ENCODE assay signal across 13 cellular contexts in the genomic region with DNA sequence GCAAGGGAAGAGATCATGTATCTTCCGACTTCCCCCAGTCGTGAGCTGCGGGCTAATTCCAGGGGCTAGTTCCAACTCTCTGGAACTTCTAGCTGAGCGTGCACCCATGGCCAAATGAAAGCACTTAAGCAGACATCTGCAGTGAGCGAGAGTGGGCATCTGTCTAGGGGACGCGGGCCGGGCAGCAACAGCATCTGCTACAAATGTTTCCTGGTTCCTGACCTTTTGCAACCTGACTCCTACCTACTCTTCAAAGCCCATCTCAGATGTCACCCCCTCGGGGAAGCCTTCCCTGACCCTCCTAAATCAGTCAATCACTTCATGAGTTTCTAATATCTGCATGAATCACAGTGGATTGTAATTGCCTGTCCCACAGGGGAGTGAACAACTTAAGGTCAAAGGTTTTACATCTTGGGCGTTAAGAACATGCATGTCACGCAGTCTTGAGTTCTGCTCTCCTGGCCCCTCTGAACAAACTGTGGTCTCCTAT.
"Had no signal": no experiment of that assay in that cellular context is flagged by ENCODE, and none has a peak within 500 bp of the region (broad histone marks: within the 10 kb centered on the region; RNA-seq: fewer than 3 reads in every experiment).

No MANE protein-coding gene starts in this region.

- H3K9me3 Mint-ChIP-seq: activated naive CD8-positive, alpha-beta T cell treated with anti-CD3 and anti-CD28 coated beads, Interleukin-2, amount 50 U/mL, for 24 hours; mesothelial cell of epicardium; WTC11 had no signal

- H3K27ac ChIP-seq: ascending aorta, right atrium auricular region, testis had no signal

- H3K4me3 Mint-ChIP-seq: activated CD4-positive, alpha-beta T cell treated with anti-CD3 and anti-CD28 coated beads, Interleukin-2, amount 10 ng/mL, durations not matched to agents 24 days and 14 days; activated naive CD8-positive, alpha-beta T cell treated with anti-CD3 and anti-CD28 coated beads, Interleukin-2, amount 50 U/mL, for 24 hours; mesothelial cell of epicardium; T-helper 1 cell treated with Interleukin-12 subunit alpha and Interleukin-12 subunit beta and Interleukin-4 antibody, amounts not matched to agents 30 μg/mL and 1 μg/mL, for 36 hours; WTC11 had no signal

- H3K36me3 ChIP-seq: ascending aorta, heart right ventricle, right atrium auricular region had no signal

- ATAC-seq: activated naive CD8-positive, alpha-beta T cell treated with anti-CD3 and anti-CD28 coated beads, Interleukin-2, amount 50 U/mL, for 24 hours; left ventricle myocardium superior; WTC11 had no signal

- H3K4me1 ChIP-seq: ascending aorta, right atrium auricular region had no signal

- DNase-seq: activated CD4-positive, alpha-beta T cell treated with anti-CD3 and anti-CD28 coated beads, Interleukin-2, amount 10 ng/mL, durations not matched to agents 24 days and 14 days; activated naive CD4-positive, alpha-beta T cell treated with Interleukin-2 at 50 U/mL for 16 hours; activated naive CD8-positive, alpha-beta T cell treated with anti-CD3 and anti-CD28 coated beads, Interleukin-2, amount 50 U/mL, for 24 hours; heart right ventricle; islet precursor cell; left ventricle myocardium superior; stimulated activated naive CD4-positive, alpha-beta T cell treated with Interleukin-2 at 50 U/mL for 16 hours; testis had no signal

- H3K27me3 ChIP-seq: ascending aorta, heart right ventricle, right atrium auricular region, testis had no signal

- H3K36me3 Mint-ChIP-seq: mesothelial cell of epicardium, WTC11 had no signal

- H3K4me3 ChIP-seq: ascending aorta, heart right ventricle, right atrium auricular region, testis had no signal

- H3K27ac Mint-ChIP-seq: activated CD4-positive, alpha-beta T cell treated with anti-CD3 and anti-CD28 coated beads, Interleukin-2, amount 10 ng/mL, durations not matched to agents 24 days and 14 days; activated naive CD8-positive, alpha-beta T cell treated with anti-CD3 and anti-CD28 coated beads, Interleukin-2, amount 50 U/mL, for 24 hours; mesothelial cell of epicardium; T-helper 1 cell treated with Interleukin-12 subunit alpha and Interleukin-12 subunit beta and Interleukin-4 antibody, amounts not matched to agents 30 μg/mL and 1 μg/mL, for 36 hours; WTC11 had no signal

- H3K9me3 ChIP-seq: ascending aorta, heart right ventricle, right atrium auricular region, testis had no signal
